8 cellular contexts compared by ENCODE assay signal in the genomic region with DNA sequence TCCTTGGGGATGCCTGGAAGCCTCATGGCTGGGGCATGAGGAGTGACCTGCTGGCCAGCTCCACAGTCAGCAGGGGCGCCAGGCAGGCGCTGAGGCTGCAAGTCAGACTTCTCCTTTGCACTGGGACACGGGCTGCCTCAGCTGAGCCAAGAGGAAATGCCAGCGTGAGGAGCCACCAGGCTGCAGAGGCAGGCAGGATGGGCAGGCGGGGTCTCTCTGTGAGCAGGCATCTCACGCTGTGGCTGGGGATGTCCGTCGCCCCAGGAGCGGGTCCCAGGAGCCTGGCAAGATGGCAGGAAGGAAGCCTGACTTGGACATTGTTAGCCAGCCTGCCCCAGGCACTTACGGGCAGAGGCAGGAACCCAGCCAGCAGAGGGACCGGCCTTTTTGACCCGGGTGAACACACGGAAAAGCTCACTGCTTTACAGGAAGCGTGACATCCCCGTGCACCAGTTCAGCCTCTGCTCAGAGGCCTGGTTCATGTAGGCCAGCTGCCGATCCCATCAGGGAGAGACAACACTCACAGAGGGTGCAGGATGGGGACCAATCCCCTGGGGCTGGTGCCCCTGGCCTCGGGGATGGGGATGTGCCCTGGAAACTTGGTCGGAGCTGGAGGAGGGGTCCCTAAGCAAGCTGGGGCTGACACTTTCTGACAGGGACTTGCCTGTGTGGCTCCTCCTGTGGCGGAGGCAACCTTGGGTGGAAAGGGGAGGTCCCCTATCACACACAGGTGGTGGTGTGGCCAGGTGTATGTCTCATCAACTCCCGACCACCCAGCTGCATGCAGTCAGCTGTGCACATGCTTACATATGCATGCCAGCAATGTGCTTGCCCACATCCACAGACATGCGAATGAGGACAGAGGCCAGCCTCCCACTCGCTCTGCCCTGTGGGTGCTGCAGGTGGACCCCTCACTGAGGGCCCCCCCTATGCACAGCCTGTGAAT. TPM values are rescaled to one million over a fixed set of nuclear protein-coding genes. Genes with fewer than 3 reads are reported as not detected.
A peak's percentile ranks its signal among the peaks of the same experiment; 100 is the strongest.
DNase-seq lines count a peak whose midpoint lies in the region; ATAC-seq and TF ChIP-seq lines count a peak whose summit lies in the region.

No MANE protein-coding gene starts in this region.

- CTCF ChIA-PET in HEK293 (lab: Yijun Ruan, JAX) (interaction anchor here (1.2 kb wide), 1 partner anchor 88 kb away, joined by 3 read pairs; no protein-coding TSS in a partner anchor), Calu3 (lab: Charles Lee) (interaction anchor here (0.6 kb wide), 1 partner anchor 870 kb away, joined by 5 read pairs; no protein-coding TSS in a partner anchor)

- H3K4me1 ChIP-seq in HEK293 (ENCODE audit: control insufficient read depth, insufficient read depth, low read length) = peaks cover 5% of the 10 kb centered on the region; the same call in 1 of the 2 replicates
- peaks cover 1% of the 10 kb centered on the region for H3K4me1 ChIP-seq in mesendoderm (ENCODE audit: control insufficient read depth, low read depth, low read length)

- no peak overlapping the region for H3K18ac ChIP-seq in mesendoderm (ENCODE audit: low read length)

- no peak overlapping the region for H2BK5ac ChIP-seq in mesendoderm (ENCODE audit: low read length)

- no CpG with 5 or more reads among the region's 22 CpGs for WGBS in mesendoderm (ENCODE audit: extremely low coverage, insufficient coverage, low lambda C conversion rate)

- no peaks in the 10 kb centered on the region for H3K27me3 ChIP-seq in mesendoderm (ENCODE audit: insufficient read depth, low read length, poor library complexity)

- no peaks in the 10 kb centered on the region for H3K27me3 Mint-ChIP-seq in Calu3 (ENCODE audit: unreplicated experiment)

- ATAC-seq in HG03045 (IDR thresholded peaks at IDR 0.05; ENCODE audit: unreplicated experiment) = no peak
- no peak for ATAC-seq in GM19397 (IDR thresholded peaks at IDR 0.05; ENCODE audit: unreplicated experiment)

- peak; percentile 41 for DNase-seq in AG08396 (ENCODE audit: low spot score)
- DNase-seq in central memory CD4-positive, alpha-beta T cell = peak; percentile 21
- DNase-seq in mesendoderm = no peak
- no peak for DNase-seq in H4 (ENCODE audit: low spot score)
- DNase-seq in Calu3 = no peak

- H2AK5ac ChIP-seq in mesendoderm (ENCODE audit: low read length) = no peak overlapping the region

- no peak overlapping the region for H3K4me2 ChIP-seq in mesendoderm (ENCODE audit: low read length)

- H3K79me2 ChIP-seq in mesendoderm (ENCODE audit: control insufficient read depth, insufficient read depth, low read length) = no peaks in the 10 kb centered on the region

- no peak overlapping the region for H3K4ac ChIP-seq in mesendoderm (ENCODE audit: low read depth, low read length)

- intact Hi-C loops in Calu3 (cut with micrococcal nuclease; ENCODE audit: unreplicated experiment) = no loop called here

- no peak overlapping the region for H3K9ac ChIP-seq in mesendoderm (ENCODE audit: low read length)

- POLR2A ChIA-PET in HEK293 (lab: Yijun Ruan, JAX) = interaction anchor here (0.8 kb wide), 1 partner anchor 11 kb away, joined by 3 read pairs; no protein-coding TSS in a partner anchor

- H3K36me3 Mint-ChIP-seq in Calu3 (ENCODE audit: insufficient read depth, unreplicated experiment) = peaks cover 29% of the 10 kb centered on the region

- TF ChIP-seq CTCF in HEK293 (tag by site-specific recombination; IDR thresholded peaks at IDR 0.05) (no peak), Calu3 (IDR thresholded peaks at IDR 0.05; ENCODE audit: unreplicated experiment) (no peak)

- H3K9me3 Mint-ChIP-seq in Calu3 (ENCODE audit: low read depth, unreplicated experiment) = no peaks in the 10 kb centered on the region

- H3K36me3 ChIP-seq in HEK293 (ENCODE audit: control insufficient read depth in 2 of 2, insufficient read depth in 1 of 2, low read length in 2 of 2) = peaks cover 0 to 26% of the 10 kb centered on the region in 2 experiments; a peak in 1 of 3 replicates
- no peaks in the 10 kb centered on the region for H3K36me3 ChIP-seq in mesendoderm (ENCODE audit: control insufficient read depth, insufficient read depth, low read length)

- BruUV-seq in Calu3 (replicated peaks; lab: Mats Ljungman, UMichigan) = no TSS peak

- no peaks in the 10 kb centered on the region for H3K9me3 ChIP-seq in HEK293 (ENCODE audit: control insufficient read depth, insufficient read depth, low read depth, low read length)

- peak overlapping the region; percentile 2 for H3K56ac ChIP-seq in mesendoderm (ENCODE audit: low read length)

- H2BK15ac ChIP-seq in mesendoderm (replicated peaks; ENCODE audit: low read depth) = no peak overlapping the region

- no peak overlapping the region for H2BK120ac ChIP-seq in mesendoderm (ENCODE audit: low read depth, low read length)

- peaks cover 12% of the 10 kb centered on the region for H3K79me1 ChIP-seq in mesendoderm (ENCODE audit: low read length)

- no peak overlapping the region for H4K5ac ChIP-seq in mesendoderm (ENCODE audit: low read length)

- H4K8ac ChIP-seq in mesendoderm (ENCODE audit: low read depth, low read length) = no peak overlapping the region

- no peak overlapping the region for H3K27ac ChIP-seq in HEK293 (ENCODE audit: extremely low read depth, low read depth, low read length)
- H3K27ac ChIP-seq in mesendoderm (ENCODE audit: low read depth, low read length) = no peak overlapping the region

- H3K23ac ChIP-seq in mesendoderm (ENCODE audit: low read length) = no peak overlapping the region

- no peak overlapping the region for H3K4me3 Mint-ChIP-seq in Calu3 (ENCODE audit: low read depth, unreplicated experiment)

- H3K4me3 ChIP-seq in HEK293 (ENCODE audit: low read depth, low read length) (no peak overlapping the region), mesendoderm (ENCODE audit: low read length) (no peak overlapping the region)

- peaks cover 52% of the 10 kb centered on the region for H3K4me1 Mint-ChIP-seq in Calu3 (ENCODE audit: low read depth, unreplicated experiment)

- no peak overlapping the region for H3K27ac Mint-ChIP-seq in Calu3 (ENCODE audit: unreplicated experiment)

TF ChIP-seq in HEK293, 187 proteins besides CTCF, POLR2A, EP300 and RAD21:
- TF ChIP-seq ZFHX2 (tag by site-specific recombination; conservative IDR thresholded peaks at IDR 0.05) (0 out of 2 replicates have a peak, but pooled peaks have one; percentile 23), GLIS2 (tag by site-specific recombination; IDR thresholded peaks at IDR 0.05) (peak; percentile 53; the same call in 1 of the 2 replicates)
- TF ChIP-seq, protein P1, sequence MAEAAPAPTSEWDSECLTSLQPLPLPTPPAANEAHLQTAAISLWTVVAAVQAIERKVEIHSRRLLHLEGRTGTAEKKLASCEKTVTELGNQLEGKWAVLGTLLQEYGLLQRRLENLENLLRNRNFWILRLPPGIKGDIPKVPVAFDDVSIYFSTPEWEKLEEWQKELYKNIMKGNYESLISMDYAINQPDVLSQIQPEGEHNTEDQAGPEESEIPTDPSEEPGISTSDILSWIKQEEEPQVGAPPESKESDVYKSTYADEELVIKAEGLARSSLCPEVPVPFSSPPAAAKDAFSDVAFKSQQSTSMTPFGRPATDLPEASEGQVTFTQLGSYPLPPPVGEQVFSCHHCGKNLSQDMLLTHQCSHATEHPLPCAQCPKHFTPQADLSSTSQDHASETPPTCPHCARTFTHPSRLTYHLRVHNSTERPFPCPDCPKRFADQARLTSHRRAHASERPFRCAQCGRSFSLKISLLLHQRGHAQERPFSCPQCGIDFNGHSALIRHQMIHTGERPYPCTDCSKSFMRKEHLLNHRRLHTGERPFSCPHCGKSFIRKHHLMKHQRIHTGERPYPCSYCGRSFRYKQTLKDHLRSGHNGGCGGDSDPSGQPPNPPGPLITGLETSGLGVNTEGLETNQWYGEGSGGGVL (tag by site-specific recombination; IDR thresholded peaks at IDR 0.05) = no peak

RNA-seq across cellular contexts. Expression of a gene that starts 10.0 kb away (rescaled TPM):
- 4.7 TPM for polyA plus RNA-seq in mesendoderm (2013, experiment 1 of 2)
- polyA plus RNA-seq in mesendoderm (2013, experiment 2 of 2) = 4.2 TPM
- total RNA-seq in H4 (2014; rRNA removed; shearing (Covaris generic)) = 5.7 and 12.4 TPM in 2 replicates
- total RNA-seq in Calu3 (2022) = 9.1 and 13.0 TPM in 2 replicates

RNA-seq across cellular contexts. Expression of a gene that starts 10.0 kb away (rescaled TPM):
- polyA plus RNA-seq in mesendoderm (2013, experiment 1 of 2) = 7.4 TPM
- polyA plus RNA-seq in mesendoderm (2013, experiment 2 of 2) = 7.6 TPM
- total RNA-seq in H4 (2014; rRNA removed; shearing (Covaris generic)) = 2.3 and 2.6 TPM in 2 replicates
- 26.2 and 28.7 TPM in 2 replicates for total RNA-seq in Calu3 (2022)

Comparison
In these comparisons a context has a peak if more than half of its experiments do, and no peak if none do; other contexts are left out.
1. DNase-seq: peak in AG08396 (single experiment) and central memory CD4-positive, alpha-beta T cell (single experiment); none in mesendoderm (single experiment), H4 (single experiment) and Calu3 (single experiment).